8 cellular contexts compared by ENCODE assay signal in the genomic region with DNA sequence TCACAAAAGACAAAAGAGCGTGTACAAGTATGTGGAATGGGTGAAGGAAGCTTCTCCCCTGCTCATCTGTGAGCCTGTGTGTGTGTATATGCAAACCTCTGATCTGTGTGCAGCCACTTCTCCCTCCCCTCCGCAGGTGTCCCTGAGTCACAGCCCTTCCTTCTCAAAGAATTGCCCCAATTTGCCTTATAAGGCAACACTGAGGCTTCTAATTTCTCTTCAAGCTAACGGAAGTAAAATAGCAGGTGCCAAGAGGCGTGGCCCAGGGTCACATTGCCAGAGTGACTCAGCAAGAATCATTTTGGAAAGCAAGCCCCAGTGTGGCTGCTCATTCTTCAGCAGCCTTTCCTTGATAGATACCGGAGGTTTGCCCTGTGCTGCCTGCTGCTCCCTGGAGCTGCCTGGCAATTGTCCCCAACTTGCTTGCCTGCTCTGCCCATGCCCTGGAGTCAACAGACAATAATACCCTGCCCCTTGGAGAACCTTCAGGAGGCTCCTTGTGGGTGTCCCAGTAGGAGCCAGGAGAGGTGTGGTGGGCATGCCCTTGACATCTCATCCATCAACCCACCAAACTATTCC. TPM values are rescaled to one million over a fixed set of nuclear protein-coding genes. Genes with fewer than 3 reads are reported as not detected.
DNase-seq lines count a peak whose midpoint lies in the region; ATAC-seq lines count a peak whose summit lies in the region.

No MANE protein-coding gene starts in this region.

- no peaks in the 10 kb centered on the region for H3K27me3 Mint-ChIP-seq in T-helper 17 cell

- no peaks in the 10 kb centered on the region for H3K36me3 Mint-ChIP-seq in T-helper 17 cell (ENCODE audit: low read depth)

- H3K27ac Mint-ChIP-seq in T-helper 17 cell: peak overlapping the region; percentile 97

- H3K4me1 Mint-ChIP-seq in T-helper 17 cell: peaks cover 30% of the 10 kb centered on the region

- DNase-seq in NCI-H1048 (lab: John Stamatoyannopoulos, UW) (peak; percentile 57), T-helper 17 cell (peak; percentile 58 to 72 (median 66)), astrocyte of the hippocampus (ENCODE audit: low read depth, low spot score) (peak; percentile 84), left kidney (ENCODE audit: low read depth, low spot score) (peak; percentile 5), NCI-H82 treated with DMSO at 0.1 percent for 48 hours (lab: John Stamatoyannopoulos, UW; ENCODE audit: unreplicated experiment) (no peak)
- DNase-seq in stimulated activated CD8-positive, alpha-beta memory T cell treated with anti-CD3 and anti-CD28 coated beads, Interleukin-2, amount 100 ng/mL, for 1 hour (ENCODE audit: low read depth in 2 of 2): peak; percentile 57 to 74

- ATAC-seq in GM18498 (IDR thresholded peaks at IDR 0.05; ENCODE audit: unreplicated experiment) (peak; percentile 98), HG02678 (IDR thresholded peaks at IDR 0.05; ENCODE audit: unreplicated experiment) (peak; percentile 96), T-helper 17 cell (peak; percentile 98)

- no peaks in the 10 kb centered on the region for H3K9me3 ChIP-seq in T-helper 17 cell (ENCODE audit: control insufficient read depth, low read length, poor library complexity, severe bottlenecking)

- H3K4me3 Mint-ChIP-seq in T-helper 17 cell: peak overlapping the region; percentile 74

RNA-seq across cellular contexts. Expression of a gene that starts 37.3 kb away (rescaled TPM):
- not detected for total RNA-seq in T-helper 17 cell

RNA-seq across cellular contexts. Expression of a gene that starts 44.2 kb away (rescaled TPM):
- not detected for total RNA-seq in T-helper 17 cell
